ENCODE assay signal across 24 cellular contexts in the genomic region with DNA sequence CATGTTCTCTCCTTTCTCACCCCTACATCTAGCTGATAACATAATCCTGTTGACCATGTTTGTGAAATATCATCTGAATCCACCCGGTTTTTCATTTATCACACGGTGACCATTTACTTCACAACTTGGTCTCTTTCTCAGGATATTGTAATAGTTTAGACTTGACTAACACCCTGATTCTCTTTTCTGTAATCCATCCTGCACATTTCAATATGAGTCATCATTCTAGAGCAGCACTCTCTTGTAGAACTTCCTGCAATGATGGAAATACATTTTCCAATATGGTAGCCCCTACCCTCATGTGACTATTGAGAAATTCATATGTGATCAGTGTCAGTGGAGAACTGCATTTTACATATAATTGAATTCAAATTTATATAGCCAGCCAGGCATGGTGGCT. TPM values are rescaled to one million over a fixed set of nuclear protein-coding genes. Genes with fewer than 3 reads are reported as not detected.
DNase-seq lines count a peak whose midpoint lies in the region; ATAC-seq and TF ChIP-seq lines count a peak whose summit lies in the region.
"Had no signal": no experiment of that assay in that cellular context is flagged by ENCODE, and none has a peak within 500 bp of the region (broad histone marks: within the 10 kb centered on the region; RNA-seq: fewer than 3 reads in every experiment).

No MANE protein-coding gene starts in this region.

- DNase-seq in A172 (ENCODE audit: low spot score) (peak; percentile 13), GM06990 (ENCODE audit: extremely low read depth, insufficient read length) (peak; percentile 35), HT1080 (ENCODE audit: low read depth) (peak; percentile 36), choroid plexus epithelial cell (ENCODE audit: low read depth) (peak; percentile 8), SK-N-SH (no peak), NCI-H526 treated with DMSO at 0.1 percent for 48 hours (lab: John Stamatoyannopoulos, UW) (no peak)
- DNase-seq: activated CD4-positive, alpha-beta memory T cell treated with anti-CD3 and anti-CD28 coated beads for 36 hours; activated T-cell treated with anti-CD3 and anti-CD28 coated beads, Interleukin-2, amount 50 U/mL, for 4 hours; CD8-positive, alpha-beta T cell; DMS79; effector CD4-positive, alpha-beta T cell; KG1; mesendoderm; naive thymus-derived CD4-positive, alpha-beta T cell; NCI-H187 treated with DMSO at 0.1 percent for 48 hours; NCI-H2227 treated with DMSO at 0.1 percent for 48 hours; pancreas; right lobe of liver; stimulated activated naive B cell treated with anti-CD40 and anti-IgM and Interleukin-4, amounts not matched to agents 10 μg/mL and 1 μg/mL and 100 μg/mL, for 72 hours had no signal

- WGBS in SK-N-SH (ENCODE audit: low lambda C conversion rate) = 82% methylated on average over 2 of the region's 2 CpGs

- H3F3A ChIP-seq in SK-N-SH (replicated peaks; ENCODE audit: insufficient read depth) = peaks cover 6% of the 10 kb centered on the region

- no peak overlapping the region for H3K4me2 ChIP-seq in SK-N-SH

- no peaks in the 10 kb centered on the region for H3K9me2 ChIP-seq in SK-N-SH

- no peaks in the 10 kb centered on the region for H3K9me3 ChIP-seq in SK-N-SH
- H3K9me3 ChIP-seq: esophagus muscularis mucosa, pancreas, right lobe of liver had no signal

- TF ChIP-seq RAD21 in SK-N-SH (IDR thresholded peaks at IDR 0.05; ENCODE audit: low read length) = no peak

- no peaks in the 10 kb centered on the region for H4K20me1 ChIP-seq in SK-N-SH (ENCODE audit: insufficient read depth)

- no peak overlapping the region for H3K27ac ChIP-seq in SK-N-SH (ENCODE audit: low read depth in 2 of 2, low read length in 1 of 2)
- H3K27ac ChIP-seq: esophagus muscularis mucosa, pancreas, right lobe of liver, SK-N-MC had no signal

- H3K9ac ChIP-seq in SK-N-SH = no peak overlapping the region

- POLR2A ChIA-PET in SK-N-SH (lab: Yijun Ruan, JAX) = no interaction called here

- no peak overlapping the region for H3K4me3 ChIP-seq in GM06990 (replicated peaks; ENCODE audit: low read depth, low read length)
- no peak overlapping the region for H3K4me3 ChIP-seq in choroid plexus epithelial cell (ENCODE audit: low read depth, low read length)
- no peak overlapping the region for H3K4me3 ChIP-seq in SK-N-SH (ENCODE audit: low read depth in 2 of 2, low read length in 1 of 2)
- H3K4me3 ChIP-seq: esophagus muscularis mucosa, pancreas, right lobe of liver, SK-N-MC had no signal

- H3K27me3 ChIP-seq in GM06990 (replicated peaks; ENCODE audit: control insufficient read depth, insufficient read depth, low read length) (no peaks in the 10 kb centered on the region), SK-N-SH (ENCODE audit: insufficient read depth) (no peaks in the 10 kb centered on the region)
- H3K27me3 ChIP-seq: esophagus muscularis mucosa, right lobe of liver had no signal

- H2AFZ ChIP-seq in SK-N-SH (ENCODE audit: low read depth) = no peak overlapping the region

- CTCF ChIA-PET in SK-N-SH (lab: Yijun Ruan, JAX) = interaction anchor here (1.3 to 4.0 kb wide), 3 partner anchors 28 to 226 kb away, joined by 3 to 40 read pairs (median 8); no protein-coding TSS in a partner anchor

- H3K4me1 ChIP-seq in SK-N-SH (ENCODE audit: control insufficient read depth in 1 of 2, insufficient read depth in 2 of 2, low read depth in 1 of 2, low read length in 1 of 2) = peaks cover 6 to 7% of the 10 kb centered on the region in 2 experiments; a peak in 2 of 4 replicates
- H3K4me1 ChIP-seq: pancreas had no signal

- H3K36me3 ChIP-seq in GM06990 (ENCODE audit: control insufficient read depth, insufficient read depth, low read length) (no peaks in the 10 kb centered on the region), SK-N-SH (replicated peaks in 1 of 2; ENCODE audit: control insufficient read depth in 1 of 2, insufficient read depth in 2 of 2, low read length in 1 of 2) (no peaks in the 10 kb centered on the region)
- H3K36me3 ChIP-seq: esophagus muscularis mucosa, pancreas, right lobe of liver had no signal

- no peak for ATAC-seq in GM18861 (IDR thresholded peaks at IDR 0.05; ENCODE audit: unreplicated experiment)
- no peak for ATAC-seq in GM18520 (IDR thresholded peaks at IDR 0.05; ENCODE audit: unreplicated experiment)
- ATAC-seq: activated T-cell treated with anti-CD3 and anti-CD28 coated beads, Interleukin-2, amount 50 U/mL, for 4 hours; CD8-positive, alpha-beta T cell; naive thymus-derived CD4-positive, alpha-beta T cell; Panc1; pancreas; right lobe of liver; stimulated activated naive B cell treated with anti-CD40 and anti-IgM and Interleukin-4, amounts not matched to agents 10 μg/mL and 1 μg/mL and 100 μg/mL, for 72 hours had no signal

- no peak for TF ChIP-seq EP300 in SK-N-SH (IDR thresholded peaks at IDR 0.05; ENCODE audit: borderline replicate concordance in 1 of 2, low read depth in 1 of 2, low read length in 1 of 2)

- TF ChIP-seq CTCF in GM06990 (IDR thresholded peaks at IDR 0.05; ENCODE audit: insufficient read depth, low read length, poor library complexity, severe bottlenecking) (no peak), choroid plexus epithelial cell (conservative IDR thresholded peaks at IDR 0.05; ENCODE audit: low read depth, low read length) (no peak), SK-N-SH (IDR thresholded peaks at IDR 0.05) (no peak)

- no peaks in the 10 kb centered on the region for H3K79me2 ChIP-seq in SK-N-SH (ENCODE audit: insufficient read depth)

TF ChIP-seq in SK-N-SH, 30 proteins besides CTCF, POLR2A, EP300 and RAD21 (continues in another document):
- TF ChIP-seq YY1 (IDR thresholded peaks at IDR 0.05; ENCODE audit: low read depth) (no peak), MEF2A (IDR thresholded peaks at IDR 0.05; ENCODE audit: borderline replicate concordance, low read depth) (no peak), POLR2AphosphoS5 (IDR thresholded peaks at IDR 0.05; ENCODE audit: low read depth, low read length) (no peak), TAF1 (IDR thresholded peaks at IDR 0.05; ENCODE audit: borderline replicate concordance, low read depth, low read length) (no peak), TEAD4 (IDR thresholded peaks at IDR 0.05; ENCODE audit: borderline replicate concordance, insufficient read depth) (no peak), GATA2 (CRISPR knock-in tag; IDR thresholded peaks at IDR 0.05) (no peak), FOXM1 (IDR thresholded peaks at IDR 0.05; ENCODE audit: low read depth) (no peak), FOXJ3 (CRISPR knock-in tag; IDR thresholded peaks at IDR 0.05) (no peak), TCF12 (IDR thresholded peaks at IDR 0.05) (no peak), EZH2phosphoT487 (IDR thresholded peaks at IDR 0.05; ENCODE audit: borderline replicate concordance, low read depth) (no peak), MXI1 (IDR thresholded peaks at IDR 0.05; ENCODE audit: low read depth, low read length) (no peak), NFIC (IDR thresholded peaks at IDR 0.05; ENCODE audit: borderline replicate concordance) (no peak), RXRA (IDR thresholded peaks at IDR 0.05; ENCODE audit: borderline replicate concordance, low read depth) (no peak), JUND (IDR thresholded peaks at IDR 0.05) (no peak), SIN3A (IDR thresholded peaks at IDR 0.05; ENCODE audit: borderline replicate concordance, low read depth, low read length) (no peak)
- TF ChIP-seq, protein P1, sequence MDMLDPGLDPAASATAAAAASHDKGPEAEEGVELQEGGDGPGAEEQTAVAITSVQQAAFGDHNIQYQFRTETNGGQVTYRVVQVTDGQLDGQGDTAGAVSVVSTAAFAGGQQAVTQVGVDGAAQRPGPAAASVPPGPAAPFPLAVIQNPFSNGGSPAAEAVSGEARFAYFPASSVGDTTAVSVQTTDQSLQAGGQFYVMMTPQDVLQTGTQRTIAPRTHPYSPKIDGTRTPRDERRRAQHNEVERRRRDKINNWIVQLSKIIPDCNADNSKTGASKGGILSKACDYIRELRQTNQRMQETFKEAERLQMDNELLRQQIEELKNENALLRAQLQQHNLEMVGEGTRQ (IDR thresholded peaks at IDR 0.05; ENCODE audit: borderline replicate concordance, low read depth, low read length) = no peak
- TF ChIP-seq, protein P2, sequence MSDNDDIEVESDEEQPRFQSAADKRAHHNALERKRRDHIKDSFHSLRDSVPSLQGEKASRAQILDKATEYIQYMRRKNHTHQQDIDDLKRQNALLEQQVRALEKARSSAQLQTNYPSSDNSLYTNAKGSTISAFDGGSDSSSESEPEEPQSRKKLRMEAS (IDR thresholded peaks at IDR 0.05; ENCODE audit: low read depth) = no peak
- TF ChIP-seq, protein P3, sequence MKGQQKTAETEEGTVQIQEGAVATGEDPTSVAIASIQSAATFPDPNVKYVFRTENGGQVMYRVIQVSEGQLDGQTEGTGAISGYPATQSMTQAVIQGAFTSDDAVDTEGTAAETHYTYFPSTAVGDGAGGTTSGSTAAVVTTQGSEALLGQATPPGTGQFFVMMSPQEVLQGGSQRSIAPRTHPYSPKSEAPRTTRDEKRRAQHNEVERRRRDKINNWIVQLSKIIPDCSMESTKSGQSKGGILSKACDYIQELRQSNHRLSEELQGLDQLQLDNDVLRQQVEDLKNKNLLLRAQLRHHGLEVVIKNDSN (IDR thresholded peaks at IDR 0.05; ENCODE audit: borderline replicate concordance, low read depth) = no peak

RNA-seq across cellular contexts. Expression of a gene that starts 2.3 kb away (rescaled TPM):
- 3.7 and 4.2 TPM in 2 replicates for total RNA-seq in A172 (2014; rRNA removed; shearing (Covaris generic))
- total RNA-seq in HT1080 (2014; rRNA removed; shearing (Covaris generic)) = 0.08 TPM in 1 of 2 replicates, not detected in the other
- polyA plus RNA-seq in HT1080 (2015; cell fraction: cytosol; rRNA removed) = 0.13 and 0.51 TPM in 2 replicates
- polyA plus RNA-seq in HT1080 (2015; cell fraction: nucleus; rRNA removed) = 0.38 and 0.62 TPM in 2 replicates
- 8.3 and 8.4 TPM in 2 replicates for polyA plus RNA-seq in SK-N-SH (2012; rRNA removed)
- polyA plus RNA-seq in SK-N-SH (2012; cell fraction: cytosol; rRNA removed) = 9.1 and 9.3 TPM in 2 replicates
- 4.8 and 8.1 TPM in 2 replicates for polyA plus RNA-seq in SK-N-SH (2012; cell fraction: nucleus; rRNA removed)
- total RNA-seq: CD8-positive, alpha-beta T cell had no signal

RNA-seq across cellular contexts. Expression of a gene that starts 29.4 kb away (rescaled TPM):
- total RNA-seq in A172 (2014; rRNA removed; shearing (Covaris generic)) = 77.0 and 91.8 TPM in 2 replicates
- total RNA-seq in HT1080 (2014; rRNA removed; shearing (Covaris generic)) = 51.9 and 53.4 TPM in 2 replicates
- 42.7 and 44.0 TPM in 2 replicates for polyA plus RNA-seq in HT1080 (2015; cell fraction: cytosol; rRNA removed)
- polyA plus RNA-seq in HT1080 (2015; cell fraction: nucleus; rRNA removed) = 31.5 and 38.3 TPM in 2 replicates
- 21.1 and 26.9 TPM in 2 replicates for polyA plus RNA-seq in SK-N-SH (2012; rRNA removed)
- 30.2 and 43.6 TPM in 2 replicates for polyA plus RNA-seq in SK-N-SH (2012; cell fraction: cytosol; rRNA removed)
- polyA plus RNA-seq in SK-N-SH (2012; cell fraction: nucleus; rRNA removed) = 7.3 and 13.5 TPM in 2 replicates

Comparison
In these comparisons a context has a peak if more than half of its experiments do, and no peak if none do; other contexts are left out.
1. DNase-seq: peak in A172 (single experiment), GM06990 (single experiment), HT1080 (single experiment) and choroid plexus epithelial cell (single experiment); none in SK-N-SH (single experiment) and NCI-H526 treated with DMSO at 0.1 percent for 48 hours (single experiment).